Comparison of ENCODE assay signal across 30 cellular contexts in the genomic region with DNA sequence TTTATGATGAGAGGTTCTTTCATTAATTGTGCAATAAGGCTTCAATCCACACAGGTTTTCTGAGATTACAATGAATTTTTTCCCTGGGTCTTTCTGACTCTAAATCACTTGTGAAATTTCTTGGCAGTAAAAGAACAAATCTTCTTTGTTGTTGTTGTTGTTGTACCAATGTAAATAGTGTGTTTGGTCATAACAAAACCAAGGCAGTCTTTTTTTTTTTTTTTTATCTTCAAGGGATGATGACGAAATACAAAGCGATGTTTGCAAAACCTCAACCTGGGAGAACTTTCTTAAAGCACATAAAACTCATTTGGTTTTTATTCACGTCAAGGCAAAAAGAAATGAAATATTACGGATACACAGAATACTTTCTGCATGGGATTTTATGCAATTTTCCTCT.
"Had no signal": no experiment of that assay in that cellular context is flagged by ENCODE, and none has a peak within 500 bp of the region (broad histone marks: within the 10 kb centered on the region; RNA-seq: fewer than 3 reads in every experiment).

No MANE protein-coding gene starts in this region.

- H3K27me3 ChIP-seq: esophagus muscularis mucosa, gastroesophageal sphincter, hepatocyte, neutrophil, sigmoid colon, vagina had no signal

- ATAC-seq: activated CD4-positive, CD25-positive, alpha-beta regulatory T cell treated with anti-CD3 and anti-CD28 coated beads, Interleukin-2, amount 50 U/mL, for 24 hours; gastroesophageal sphincter; left cardiac atrium; left ventricle myocardium superior; stimulated activated memory B cell treated with anti-CD40 and anti-IgM and Interleukin-4, amounts not matched to agents 10 μg/mL and 1 μg/mL and 100 μg/mL, for 72 hours; stimulated activated naive CD8-positive, alpha-beta T cell treated with anti-CD3 and anti-CD28 coated beads, Interleukin-15, amount 100 ng/mL, for 72 hours; T-helper 17 cell had no signal

- DNase-seq: activated CD4-positive, alpha-beta T cell treated with anti-CD3 and anti-CD28 coated beads for 48 hours; activated CD4-positive, alpha-beta T cell treated with anti-CD3 and anti-CD28 coated beads, Interleukin-2, amount 50 U/mL, for 48 hours; activated CD8-positive, alpha-beta memory T cell treated with anti-CD3 and anti-CD28 coated beads, Interleukin-2, amount 50 U/mL, for 4 hours; activated effector memory CD4-positive, alpha-beta T cell treated with anti-CD3 and anti-CD28 coated beads, Interleukin-2, amount 50 U/mL, for 16 hours; activated naive CD4-positive, alpha-beta T cell treated with anti-CD3 and anti-CD28 coated beads for 36 hours; activated naive CD8-positive, alpha-beta T cell treated with anti-CD3 and anti-CD28 coated beads, Interleukin-2, amount 10 ng/mL, durations not matched to agents 7 days and 5 days; activated T-cell treated with anti-CD3 and anti-CD28 coated beads, Interleukin-2, amount 50 U/mL, for 1 hour; amygdala; central memory CD4-positive, alpha-beta T cell; endodermal cell; left cardiac atrium; left ventricle myocardium superior; naive B cell; nephron progenitor cell; sigmoid colon; small intestine; stimulated activated CD4-positive, alpha-beta T cell treated with anti-CD3 and anti-CD28 coated beads, Interleukin-4, amount 100 ng/mL, for 24 hours; stimulated activated CD8-positive, alpha-beta memory T cell treated with anti-CD3 and anti-CD28 coated beads, Interleukin-4, amount 100 ng/mL, for 48 hours; stimulated activated naive CD8-positive, alpha-beta T cell treated with anti-CD3 and anti-CD28 coated beads, Interleukin-15, amount 100 ng/mL, for 72 hours; substantia nigra; T-helper 17 cell; T1000; WERI-Rb-1 had no signal

- H3K4me1 ChIP-seq: esophagus muscularis mucosa, gastroesophageal sphincter, sigmoid colon, vagina had no signal

- H3K36me3 ChIP-seq: esophagus muscularis mucosa, gastroesophageal sphincter, neutrophil, sigmoid colon, vagina, WERI-Rb-1 had no signal

- H3K9me3 ChIP-seq: esophagus muscularis mucosa, gastroesophageal sphincter, neutrophil, sigmoid colon, vagina had no signal

- H3K4me2 ChIP-seq: hepatocyte had no signal

- H2AFZ ChIP-seq: hepatocyte had no signal

- H3K27ac ChIP-seq: esophagus muscularis mucosa, gastroesophageal sphincter, hepatocyte, neutrophil, sigmoid colon, vagina, WERI-Rb-1 had no signal

- H3K79me2 ChIP-seq: hepatocyte had no signal

- H3K4me3 ChIP-seq: esophagus muscularis mucosa, gastroesophageal sphincter, hepatocyte, sigmoid colon, vagina had no signal
